In genomic region chr1:100065969-100066227, GRCh38 we compare ENCODE assay signal across 20 cellular contexts.
DNase-seq lines count a peak whose midpoint lies in the region; ATAC-seq, FAIRE-seq and TF ChIP-seq lines count a peak whose summit lies in the region.
"Had no signal": no experiment of that assay in that cellular context is flagged by ENCODE, and none has a peak within 500 bp of the region (broad histone marks: within the 10 kb centered on the region; RNA-seq: fewer than 3 reads in every experiment).

No MANE protein-coding gene starts in this region.

- DNase-seq in activated T-cell treated with anti-CD3 and anti-CD28 coated beads, Interleukin-2, amount 50 U/mL, for 24 hours, result no peak
- no peak for DNase-seq in activated T-cell treated with anti-CD3 and anti-CD28 coated beads for 4 hours
- DNase-seq in HFFc6, result no peak
- DNase-seq in activated naive CD8-positive, alpha-beta T cell treated with anti-CD3 and anti-CD28 coated beads, Interleukin-2, amount 50 U/mL, for 24 hours, result no peak
- no peak for DNase-seq in progenitor cell of endocrine pancreas (ENCODE audit: low spot score, unreplicated experiment)
- no peak for DNase-seq in pancreas
- no peak for DNase-seq in omental fat pad (ENCODE audit: low spot score)
- no peak for DNase-seq in chondrocyte (ENCODE audit: low spot score)
- DNase-seq: activated B cell treated with CpG ODN at 0.5 μM for 24 hours, amygdala, cerebellar nuclear complex, GDM1, occipital lobe, SHP77 treated with DMSO at 0.1 percent for 48 hours, sigmoid colon, substantia nigra had no signal

- ATAC-seq in activated naive CD8-positive, alpha-beta T cell treated with anti-CD3 and anti-CD28 coated beads, Interleukin-2, amount 50 U/mL, for 24 hours, result no peak
- ATAC-seq in pancreas (no peak), omental fat pad (ENCODE audit: low FRiP score) (no peak)
- ATAC-seq: GM12878 had no signal

- no peaks in the 10 kb centered on the region for H3K27me3 ChIP-seq in pancreas
- H3K27me3 ChIP-seq: sigmoid colon had no signal

- H3K27me3 Mint-ChIP-seq in activated T-cell treated with anti-CD3 and anti-CD28 coated beads, Interleukin-2, amount 50 U/mL, for 24 hours, result no peaks in the 10 kb centered on the region
- H3K27me3 Mint-ChIP-seq in HFFc6 (ENCODE audit: insufficient read depth) (peaks cover 2% of the 10 kb centered on the region; the same call in 1 of the 2 replicates), progenitor cell of endocrine pancreas (no peaks in the 10 kb centered on the region), chondrocyte (ENCODE audit: low read depth) (no peaks in the 10 kb centered on the region)
- no peaks in the 10 kb centered on the region for H3K27me3 Mint-ChIP-seq in activated naive CD8-positive, alpha-beta T cell treated with anti-CD3 and anti-CD28 coated beads, Interleukin-2, amount 50 U/mL, for 24 hours
- H3K27me3 Mint-ChIP-seq: activated B cell treated with CpG ODN at 0.5 μM for 24 hours had no signal

- no peak for FAIRE-seq in pancreas (lab: Jason Lieb, UNC)
- FAIRE-seq: endometrium, GM12878, keratinocyte had no signal

- H3K27ac ChIP-seq in pancreas, result no peak overlapping the region
- H3K27ac ChIP-seq: sigmoid colon had no signal

- 93 to 97% methylated on average over 2 of the region's 2 CpGs for WGBS in pancreas, 2 donors

- no peaks in the 10 kb centered on the region for H3K4me1 ChIP-seq in pancreas
- H3K4me1 ChIP-seq: sigmoid colon had no signal

- TF ChIP-seq CTCF in HFFc6 (IDR thresholded peaks at IDR 0.05) (no peak), progenitor cell of endocrine pancreas (IDR thresholded peaks at IDR 0.05; ENCODE audit: unreplicated experiment) (no peak), pancreas (IDR thresholded peaks at IDR 0.05) (no peak), omental fat pad (IDR thresholded peaks at IDR 0.05) (no peak), chondrocyte (IDR thresholded peaks at IDR 0.05) (no peak)

- H3K9me3 ChIP-seq in pancreas, result no peaks in the 10 kb centered on the region
- H3K9me3 ChIP-seq: sigmoid colon had no signal

- no peak overlapping the region for H3K4me3 ChIP-seq in pancreas
- H3K4me3 ChIP-seq: GM12878, sigmoid colon had no signal

- H3K36me3 ChIP-seq in pancreas, result peaks cover 0 to 47% (median 27%) of the 10 kb centered on the region in 3 donors

- peaks cover 32% of the 10 kb centered on the region for H3K4me1 Mint-ChIP-seq in activated T-cell treated with anti-CD3 and anti-CD28 coated beads, Interleukin-2, amount 50 U/mL, for 24 hours (ENCODE audit: low read depth)
- no peaks in the 10 kb centered on the region for H3K4me1 Mint-ChIP-seq in HFFc6 (ENCODE audit: low read depth)
- H3K4me1 Mint-ChIP-seq in activated naive CD8-positive, alpha-beta T cell treated with anti-CD3 and anti-CD28 coated beads, Interleukin-2, amount 50 U/mL, for 24 hours, result peaks cover 18% of the 10 kb centered on the region
- H3K4me1 Mint-ChIP-seq in progenitor cell of endocrine pancreas (ENCODE audit: low read depth), result no peaks in the 10 kb centered on the region
- H3K4me1 Mint-ChIP-seq in chondrocyte (ENCODE audit: low read depth), result no peaks in the 10 kb centered on the region

- H3K4me3 Mint-ChIP-seq in activated T-cell treated with anti-CD3 and anti-CD28 coated beads, Interleukin-2, amount 50 U/mL, for 24 hours, result no peak overlapping the region
- H3K4me3 Mint-ChIP-seq in HFFc6 (no peak overlapping the region), progenitor cell of endocrine pancreas (ENCODE audit: low read depth) (no peak overlapping the region), chondrocyte (ENCODE audit: unreplicated experiment) (no peak overlapping the region)
- H3K4me3 Mint-ChIP-seq in activated naive CD8-positive, alpha-beta T cell treated with anti-CD3 and anti-CD28 coated beads, Interleukin-2, amount 50 U/mL, for 24 hours, result no peak overlapping the region
- H3K4me3 Mint-ChIP-seq: activated B cell treated with CpG ODN at 0.5 μM for 24 hours; T-helper 1 cell treated with Interleukin-12 subunit alpha and Interleukin-12 subunit beta and Interleukin-4 antibody, amounts not matched to agents 30 μg/mL and 1 μg/mL, for 36 hours had no signal

- peak overlapping the region; percentile 69 for H3K27ac Mint-ChIP-seq in activated T-cell treated with anti-CD3 and anti-CD28 coated beads, Interleukin-2, amount 50 U/mL, for 24 hours
- H3K27ac Mint-ChIP-seq in HFFc6 (peak overlapping the region; percentile 22; the same call in 1 of the 2 replicates), progenitor cell of endocrine pancreas (peak overlapping the region; percentile 7), chondrocyte (ENCODE audit: unreplicated experiment) (no peak overlapping the region)
- peak overlapping the region; percentile 84 for H3K27ac Mint-ChIP-seq in activated naive CD8-positive, alpha-beta T cell treated with anti-CD3 and anti-CD28 coated beads, Interleukin-2, amount 50 U/mL, for 24 hours
- H3K27ac Mint-ChIP-seq: activated B cell treated with CpG ODN at 0.5 μM for 24 hours; T-helper 1 cell treated with Interleukin-12 subunit alpha and Interleukin-12 subunit beta and Interleukin-4 antibody, amounts not matched to agents 30 μg/mL and 1 μg/mL, for 36 hours had no signal

- intact Hi-C loops in pancreas (cut with DNase I), result no loop called here

- H3K36me3 Mint-ChIP-seq in activated T-cell treated with anti-CD3 and anti-CD28 coated beads, Interleukin-2, amount 50 U/mL, for 24 hours (ENCODE audit: low read depth), result peaks cover 89% of the 10 kb centered on the region
- H3K36me3 Mint-ChIP-seq in HFFc6 (ENCODE audit: low read depth) (peaks cover 22% of the 10 kb centered on the region), progenitor cell of endocrine pancreas (ENCODE audit: insufficient read depth) (peaks cover 34% of the 10 kb centered on the region), chondrocyte (ENCODE audit: low read depth) (peaks cover 38% of the 10 kb centered on the region)
- peaks cover 59% of the 10 kb centered on the region for H3K36me3 Mint-ChIP-seq in activated naive CD8-positive, alpha-beta T cell treated with anti-CD3 and anti-CD28 coated beads, Interleukin-2, amount 50 U/mL, for 24 hours (ENCODE audit: low read depth)

- no peaks in the 10 kb centered on the region for H3K9me3 Mint-ChIP-seq in activated T-cell treated with anti-CD3 and anti-CD28 coated beads, Interleukin-2, amount 50 U/mL, for 24 hours
- H3K9me3 Mint-ChIP-seq in HFFc6, result no peaks in the 10 kb centered on the region
- no peaks in the 10 kb centered on the region for H3K9me3 Mint-ChIP-seq in activated naive CD8-positive, alpha-beta T cell treated with anti-CD3 and anti-CD28 coated beads, Interleukin-2, amount 50 U/mL, for 24 hours
- no peaks in the 10 kb centered on the region for H3K9me3 Mint-ChIP-seq in progenitor cell of endocrine pancreas (ENCODE audit: low read depth)
- no peaks in the 10 kb centered on the region for H3K9me3 Mint-ChIP-seq in chondrocyte (ENCODE audit: low read depth)
- H3K9me3 Mint-ChIP-seq: activated B cell treated with CpG ODN at 0.5 μM for 24 hours; T-helper 1 cell treated with Interleukin-12 subunit alpha and Interleukin-12 subunit beta and Interleukin-4 antibody, amounts not matched to agents 30 μg/mL and 1 μg/mL, for 36 hours had no signal
